Comparison of ENCODE assay signal across 10 cellular contexts in genomic region chr19:42737581-42738011, GRCh38. TPM values are rescaled to one million over a fixed set of nuclear protein-coding genes. Genes with fewer than 3 reads are reported as not detected.
"Had no signal": no experiment of that assay in that cellular context is flagged by ENCODE, and none has a peak within 500 bp of the region (broad histone marks: within the 10 kb centered on the region; RNA-seq: fewer than 3 reads in every experiment).

No MANE protein-coding gene starts in this region.

RNA-seq across cellular contexts. Expression of gene PSG3, which starts 2.7 kb away (rescaled TPM):
- total RNA-seq: activated CD4-positive, alpha-beta memory T cell treated with anti-CD3 and anti-CD28 coated beads, Interleukin-2, amount 10 ng/mL, durations not matched to agents 7 days and 5 days; activated CD4-positive, alpha-beta T cell treated with anti-CD3 and anti-CD28 coated beads for 36 hours; endodermal cell; esophagus muscularis mucosa; glomerular endothelial cell; mucosa of descending colon; naive thymus-derived CD8-positive, alpha-beta T cell; right cardiac atrium; smooth muscle cell; thyroid gland had no signal

RNA-seq across cellular contexts. Expression of gene PSG8, which starts 27.9 kb away (rescaled TPM):
- total RNA-seq: activated CD4-positive, alpha-beta memory T cell treated with anti-CD3 and anti-CD28 coated beads, Interleukin-2, amount 10 ng/mL, durations not matched to agents 7 days and 5 days; activated CD4-positive, alpha-beta T cell treated with anti-CD3 and anti-CD28 coated beads for 36 hours; endodermal cell; esophagus muscularis mucosa; glomerular endothelial cell; mucosa of descending colon; naive thymus-derived CD8-positive, alpha-beta T cell; right cardiac atrium; smooth muscle cell; thyroid gland had no signal
